13 cellular contexts compared by ENCODE assay signal in genomic region chr12:11805043-11805442, GRCh38.
DNase-seq lines count a peak whose midpoint lies in the region; ATAC-seq and TF ChIP-seq lines count a peak whose summit lies in the region.
"Had no signal": no experiment of that assay in that cellular context is flagged by ENCODE, and none has a peak within 500 bp of the region (broad histone marks: within the 10 kb centered on the region; RNA-seq: fewer than 3 reads in every experiment).

No MANE protein-coding gene starts in this region.

- peak; percentile 29 for TF ChIP-seq CTCF in AG09309 (IDR thresholded peaks at IDR 0.05; ENCODE audit: control insufficient read depth, insufficient read depth, low read depth, low read length, missing control alignments)
- TF ChIP-seq CTCF in GM12872 (IDR thresholded peaks at IDR 0.05; ENCODE audit: insufficient read depth, low read depth, low read length), result peak; percentile 24; the same call in 1 of the 3 replicates
- TF ChIP-seq CTCF in foreskin keratinocyte (conservative IDR thresholded peaks at IDR 0.05), result peak; percentile 34

- H3K27me3 ChIP-seq in foreskin keratinocyte, result no peaks in the 10 kb centered on the region

- DNase-seq in AG09309 (ENCODE audit: low read depth) (no peak), T-helper 17 cell (no peak), foreskin keratinocyte (no peak), hippocampal formation (lab: John Stamatoyannopoulos, UW) (no peak)
- DNase-seq: activated CD8-positive, alpha-beta T cell treated with anti-CD3 and anti-CD28 coated beads for 36 hours; activated naive CD4-positive, alpha-beta T cell treated with anti-CD3 and anti-CD28 coated beads, Interleukin-2, amount 10 ng/mL, durations not matched to agents 7 days and 5 days; C1 segment of cervical spinal cord; GF-D8; stimulated activated CD8-positive, alpha-beta memory T cell treated with anti-CD3 and anti-CD28 coated beads, Interleukin-4, amount 100 ng/mL, for 48 hours had no signal

- no peak for ATAC-seq in T-helper 17 cell
- no peak for ATAC-seq in foreskin keratinocyte
- no peak for ATAC-seq in HG02588 (IDR thresholded peaks at IDR 0.05; ENCODE audit: unreplicated experiment)
- ATAC-seq in esophagus mucosa, result no peak
- no peak for ATAC-seq in GM18519 (IDR thresholded peaks at IDR 0.05; ENCODE audit: low FRiP score, unreplicated experiment)
- ATAC-seq: activated CD8-positive, alpha-beta T cell treated with anti-CD3 and anti-CD28 coated beads for 36 hours had no signal

- H3K4me1 ChIP-seq in foreskin keratinocyte, result peaks cover 4% of the 10 kb centered on the region

- H3K4me3 ChIP-seq in AG09309 (ENCODE audit: control insufficient read depth, low read depth, low read length), result no peak overlapping the region

- H3K4me1 Mint-ChIP-seq in T-helper 17 cell, result peaks cover 52% of the 10 kb centered on the region

- no peak overlapping the region for H3K27ac ChIP-seq in foreskin keratinocyte

- peaks cover 7% of the 10 kb centered on the region for H3K36me3 Mint-ChIP-seq in T-helper 17 cell (ENCODE audit: low read depth)

- no peaks in the 10 kb centered on the region for H3K9me3 ChIP-seq in T-helper 17 cell (ENCODE audit: control insufficient read depth, low read length, poor library complexity, severe bottlenecking)

- H3K27me3 Mint-ChIP-seq in T-helper 17 cell, result no peaks in the 10 kb centered on the region
- H3K27me3 Mint-ChIP-seq: activated CD8-positive, alpha-beta T cell treated with anti-CD3 and anti-CD28 coated beads for 36 hours; activated naive CD4-positive, alpha-beta T cell treated with anti-CD3 and anti-CD28 coated beads, Interleukin-2, amount 10 ng/mL, durations not matched to agents 7 days and 5 days had no signal

- H3K4me3 Mint-ChIP-seq in T-helper 17 cell, result no peak overlapping the region
- H3K4me3 Mint-ChIP-seq: activated CD8-positive, alpha-beta T cell treated with anti-CD3 and anti-CD28 coated beads for 36 hours; activated naive CD4-positive, alpha-beta T cell treated with anti-CD3 and anti-CD28 coated beads, Interleukin-2, amount 10 ng/mL, durations not matched to agents 7 days and 5 days had no signal

- peak overlapping the region; percentile 79 for H3K27ac Mint-ChIP-seq in T-helper 17 cell
- H3K27ac Mint-ChIP-seq: activated CD8-positive, alpha-beta T cell treated with anti-CD3 and anti-CD28 coated beads for 36 hours; activated naive CD4-positive, alpha-beta T cell treated with anti-CD3 and anti-CD28 coated beads, Interleukin-2, amount 10 ng/mL, durations not matched to agents 7 days and 5 days had no signal
